9 cellular contexts compared by ENCODE assay signal in the genomic region with DNA sequence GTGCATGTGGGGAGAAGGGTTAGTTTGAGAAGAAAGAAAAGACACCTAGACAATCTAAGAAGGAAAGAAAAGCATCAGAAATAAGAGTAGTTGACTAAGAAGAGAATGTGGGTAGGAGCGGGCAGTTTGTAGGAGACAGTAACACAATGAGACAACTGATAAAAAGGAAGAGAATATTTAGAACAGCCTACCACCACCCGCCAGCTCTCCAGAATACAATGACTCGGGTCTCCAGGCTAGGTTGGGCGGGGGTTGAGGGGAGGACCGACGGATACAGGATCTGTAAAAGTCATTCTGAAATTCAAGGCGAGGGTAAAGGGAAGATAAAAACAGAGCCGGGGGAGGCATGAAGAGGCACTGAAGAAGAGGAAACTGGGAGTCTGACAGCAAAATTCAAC. TPM values are rescaled to one million over a fixed set of nuclear protein-coding genes. Genes with fewer than 3 reads are reported as not detected.
A peak's percentile ranks its signal among the peaks of the same experiment; 100 is the strongest.
DNase-seq lines count a peak whose midpoint lies in the region; ATAC-seq, FAIRE-seq and TF ChIP-seq lines count a peak whose summit lies in the region.
"Had no signal": no experiment of that assay in that cellular context is flagged by ENCODE, and none has a peak within 500 bp of the region (broad histone marks: within the 10 kb centered on the region; RNA-seq: fewer than 3 reads in every experiment).

No MANE protein-coding gene starts in this region.

- no peak for TF ChIP-seq POLR2A in Peyer's patch (IDR thresholded peaks at IDR 0.05)

- H3K9me3 ChIP-seq in Peyer's patch (no peaks in the 10 kb centered on the region), mucosa of descending colon (no peaks in the 10 kb centered on the region)

- peak overlapping the region; percentile 77 to 85 (median 82) for H3K4me3 ChIP-seq in Peyer's patch
- peak overlapping the region; percentile 69 to 98 (median 88) for H3K4me3 ChIP-seq in dorsolateral prefrontal cortex
- H3K4me3 ChIP-seq in mucosa of descending colon: peak overlapping the region; percentile 87

- H3K27ac ChIP-seq in Peyer's patch: peak overlapping the region; percentile 95 to 99 (median 97)
- H3K27ac ChIP-seq in dorsolateral prefrontal cortex: peak overlapping the region; percentile 58 to 99 (median 97)

- DNase-seq in Peyer's patch (no peak), dorsolateral prefrontal cortex (peak in 2 of 10 donors; percentile 19 to 40), mucosa of descending colon (no peak), urothelium cell line (ENCODE audit: low spot score) (peak; percentile 26), UCSD-AML1 (lab: John Stamatoyannopoulos, UW; ENCODE audit: unreplicated experiment) (no peak), GM03348 (ENCODE audit: low spot score) (no peak)

- H3K27me3 ChIP-seq in Peyer's patch (no peaks in the 10 kb centered on the region), dorsolateral prefrontal cortex (no peaks in the 10 kb centered on the region)

- H3K4me1 ChIP-seq in Peyer's patch (peaks cover 0 to 26% (median 9%) of the 10 kb centered on the region in 4 donors), mucosa of descending colon (ENCODE audit: low read depth) (peaks cover 20% of the 10 kb centered on the region)

- TF ChIP-seq CTCF in Peyer's patch (IDR thresholded peaks at IDR 0.05) (no peak), dorsolateral prefrontal cortex (IDR thresholded peaks at IDR 0.05 in 54 of 56, conservative IDR thresholded peaks at IDR 0.05 in 2 of 56; ENCODE audit: low read depth in 1 of 56, partially characterized antibody in 56 of 56) (no peak), mucosa of descending colon (IDR thresholded peaks at IDR 0.05) (no peak)

- ATAC-seq in GM18867 (IDR thresholded peaks at IDR 0.05; ENCODE audit: unreplicated experiment) (peak; percentile 3), mucosa of descending colon (peak; percentile 5), HG03108 (IDR thresholded peaks at IDR 0.05; ENCODE audit: unreplicated experiment) (no peak)

- no peak for FAIRE-seq in urothelium cell line (lab: Jason Lieb, UNC)

- intact Hi-C loops in dorsolateral prefrontal cortex (cut with DNase I): loop anchor here in 1 of 2 donors (5.0 to 10.0 kb wide), 3 partner anchors 50 to 255 kb away; partner anchors contain the start of genes BAG6, NELFE, NEU1 and SKIC2
- intact Hi-C loops in mucosa of descending colon (cut with DNase I, micrococcal nuclease): no loop called here

- H3K36me3 ChIP-seq in Peyer's patch (peaks cover 0 to 21% (median 0%) of the 10 kb centered on the region in 3 donors), mucosa of descending colon (ENCODE audit: low read depth) (no peaks in the 10 kb centered on the region)

RNA-seq across cellular contexts. Expression of gene ABHD16A, which starts 0.7 kb away (rescaled TPM):
- total RNA-seq in Peyer's patch: 10 to 100 TPM; 44.1 to 92.6 (median 63.1) TPM
- total RNA-seq in dorsolateral prefrontal cortex: 10 to 100 TPM; 43.5 to 81.1 (median 56.8) TPM
- 10 to 100 TPM; 55.3 to 69.4 (median 68.4) TPM for total RNA-seq in mucosa of descending colon

RNA-seq across cellular contexts. Expression of gene LY6G6F, which starts 4.2 kb away (rescaled TPM):
- not detected for total RNA-seq in Peyer's patch
- not detected for total RNA-seq in dorsolateral prefrontal cortex
- not detected for total RNA-seq in mucosa of descending colon
- total RNA-seq: T-helper 1 cell treated with Interleukin-12 subunit alpha and Interleukin-12 subunit beta and Interleukin-4 antibody, amounts not matched to agents 30 ng/mL and 1 ng/mL, for 36 hours had no signal

RNA-seq across cellular contexts. Expression of gene LY6G6D, which starts 12.7 kb away (rescaled TPM):
- total RNA-seq in Peyer's patch (not detected), dorsolateral prefrontal cortex (1 to 10 TPM in 3 of 120 experiments, not detected in 117; 1.6 to 2.9 (median 1.7) TPM), mucosa of descending colon (1 to 10 TPM in 1 of 3 donors, under 1 TPM in 1, not detected in 1; 0.90 to 6.1 TPM)
- total RNA-seq: T-helper 1 cell treated with Interleukin-12 subunit alpha and Interleukin-12 subunit beta and Interleukin-4 antibody, amounts not matched to agents 30 ng/mL and 1 ng/mL, for 36 hours had no signal

RNA-seq across cellular contexts. Expression of gene LY6G6C, which starts 19.1 kb away (rescaled TPM):
- total RNA-seq in Peyer's patch (not detected), dorsolateral prefrontal cortex (1 to 10 TPM in 1 of 120 experiments, under 1 TPM in 10, not detected in 109; 0.42 to 1.3 (median 0.57) TPM), mucosa of descending colon (under 1 TPM in 1 of 3 donors, not detected in 2; 0.32 TPM)
- total RNA-seq: T-helper 1 cell treated with Interleukin-12 subunit alpha and Interleukin-12 subunit beta and Interleukin-4 antibody, amounts not matched to agents 30 ng/mL and 1 ng/mL, for 36 hours had no signal

RNA-seq across cellular contexts. Expression of gene MPIG6B, which starts 20.8 kb away (rescaled TPM):
- total RNA-seq in Peyer's patch: not detected
- total RNA-seq in dorsolateral prefrontal cortex: 1 to 10 TPM in 1 of 120 experiments, under 1 TPM in 37, not detected in 82; 0.19 to 1.1 (median 0.37) TPM
- total RNA-seq in mucosa of descending colon: 1 to 10 TPM in 1 of 3 donors, under 1 TPM in 2; 0.48 to 1.4 (median 0.57) TPM
- total RNA-seq: T-helper 1 cell treated with Interleukin-12 subunit alpha and Interleukin-12 subunit beta and Interleukin-4 antibody, amounts not matched to agents 30 ng/mL and 1 ng/mL, for 36 hours had no signal
